2 cellular contexts compared by ENCODE assay signal in the genomic region with DNA sequence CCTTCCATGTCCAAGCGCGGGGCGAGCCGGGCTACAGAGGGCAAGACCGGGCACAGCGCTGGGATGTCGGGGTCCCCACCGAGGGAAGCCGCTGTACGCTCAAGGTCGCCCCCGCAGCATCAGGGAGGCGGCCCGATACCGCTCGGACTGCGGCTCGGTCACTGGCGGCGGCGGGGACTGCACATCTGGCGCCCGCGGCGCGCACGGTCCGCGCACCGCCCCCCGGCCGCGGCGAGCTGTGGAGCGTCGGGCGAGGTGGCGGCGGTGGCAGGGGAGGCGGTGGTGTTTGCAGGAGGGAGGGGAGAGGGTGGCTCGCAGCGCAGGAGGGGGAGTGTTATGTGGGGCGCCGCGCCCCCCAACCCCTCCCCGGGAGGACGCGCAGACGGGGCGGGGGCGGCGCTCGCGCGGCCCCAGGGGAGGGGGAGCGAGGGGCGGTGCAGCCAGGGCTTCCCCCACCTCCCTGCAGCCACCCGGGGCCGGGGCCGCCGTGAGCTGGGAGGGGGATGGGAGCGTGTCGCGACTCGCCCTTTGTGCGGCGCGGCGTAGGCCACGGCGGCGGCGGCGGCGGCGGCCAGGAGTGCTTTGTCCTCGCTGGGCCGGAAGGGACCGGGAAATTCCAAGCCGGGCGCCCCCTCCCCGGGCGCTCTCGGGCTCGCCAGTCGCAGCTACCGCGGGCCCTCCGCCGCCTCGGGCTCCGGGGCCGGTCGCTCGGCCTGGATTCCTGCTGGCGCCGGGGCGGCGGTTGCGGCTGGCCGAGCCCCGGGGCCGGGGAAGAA.
TF ChIP-seq lines count a peak whose summit lies in the region.

A gene (minus strand): TSS at position 309 of the 776 bp plus-strand sequence. CDS start 301 bp downstream, at position 8.

TF ChIP-seq in SK-N-SH, 30 proteins besides CTCF, POLR2A, EP300 and RAD21:
- TF ChIP-seq NRF1 (IDR thresholded peaks at IDR 0.05; ENCODE audit: low read depth, low read length) (no peak), RXRA (IDR thresholded peaks at IDR 0.05; ENCODE audit: borderline replicate concordance, low read depth) (no peak), TAF1 (IDR thresholded peaks at IDR 0.05; ENCODE audit: borderline replicate concordance, low read depth, low read length) (no peak), CHD2 (IDR thresholded peaks at IDR 0.05; ENCODE audit: low read length, partially characterized antibody) (no peak), MXI1 (IDR thresholded peaks at IDR 0.05; ENCODE audit: low read depth, low read length) (no peak), YY1 (IDR thresholded peaks at IDR 0.05; ENCODE audit: low read depth) (no peak), SIN3A (IDR thresholded peaks at IDR 0.05; ENCODE audit: borderline replicate concordance, low read depth, low read length) (no peak), JUND (IDR thresholded peaks at IDR 0.05) (no peak), RFX5 (IDR thresholded peaks at IDR 0.05; ENCODE audit: low read length) (no peak), FOXJ3 (CRISPR knock-in tag; IDR thresholded peaks at IDR 0.05) (no peak)
- TF ChIP-seq, protein P1, sequence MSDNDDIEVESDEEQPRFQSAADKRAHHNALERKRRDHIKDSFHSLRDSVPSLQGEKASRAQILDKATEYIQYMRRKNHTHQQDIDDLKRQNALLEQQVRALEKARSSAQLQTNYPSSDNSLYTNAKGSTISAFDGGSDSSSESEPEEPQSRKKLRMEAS (IDR thresholded peaks at IDR 0.05; ENCODE audit: low read depth), result no peak
- TF ChIP-seq, protein P2, sequence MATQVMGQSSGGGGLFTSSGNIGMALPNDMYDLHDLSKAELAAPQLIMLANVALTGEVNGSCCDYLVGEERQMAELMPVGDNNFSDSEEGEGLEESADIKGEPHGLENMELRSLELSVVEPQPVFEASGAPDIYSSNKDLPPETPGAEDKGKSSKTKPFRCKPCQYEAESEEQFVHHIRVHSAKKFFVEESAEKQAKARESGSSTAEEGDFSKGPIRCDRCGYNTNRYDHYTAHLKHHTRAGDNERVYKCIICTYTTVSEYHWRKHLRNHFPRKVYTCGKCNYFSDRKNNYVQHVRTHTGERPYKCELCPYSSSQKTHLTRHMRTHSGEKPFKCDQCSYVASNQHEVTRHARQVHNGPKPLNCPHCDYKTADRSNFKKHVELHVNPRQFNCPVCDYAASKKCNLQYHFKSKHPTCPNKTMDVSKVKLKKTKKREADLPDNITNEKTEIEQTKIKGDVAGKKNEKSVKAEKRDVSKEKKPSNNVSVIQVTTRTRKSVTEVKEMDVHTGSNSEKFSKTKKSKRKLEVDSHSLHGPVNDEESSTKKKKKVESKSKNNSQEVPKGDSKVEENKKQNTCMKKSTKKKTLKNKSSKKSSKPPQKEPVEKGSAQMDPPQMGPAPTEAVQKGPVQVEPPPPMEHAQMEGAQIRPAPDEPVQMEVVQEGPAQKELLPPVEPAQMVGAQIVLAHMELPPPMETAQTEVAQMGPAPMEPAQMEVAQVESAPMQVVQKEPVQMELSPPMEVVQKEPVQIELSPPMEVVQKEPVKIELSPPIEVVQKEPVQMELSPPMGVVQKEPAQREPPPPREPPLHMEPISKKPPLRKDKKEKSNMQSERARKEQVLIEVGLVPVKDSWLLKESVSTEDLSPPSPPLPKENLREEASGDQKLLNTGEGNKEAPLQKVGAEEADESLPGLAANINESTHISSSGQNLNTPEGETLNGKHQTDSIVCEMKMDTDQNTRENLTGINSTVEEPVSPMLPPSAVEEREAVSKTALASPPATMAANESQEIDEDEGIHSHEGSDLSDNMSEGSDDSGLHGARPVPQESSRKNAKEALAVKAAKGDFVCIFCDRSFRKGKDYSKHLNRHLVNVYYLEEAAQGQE (IDR thresholded peaks at IDR 0.05; ENCODE audit: low read depth, low read length), result no peak; the same call in 1 of the 2 replicates
- TF ChIP-seq, protein P3, sequence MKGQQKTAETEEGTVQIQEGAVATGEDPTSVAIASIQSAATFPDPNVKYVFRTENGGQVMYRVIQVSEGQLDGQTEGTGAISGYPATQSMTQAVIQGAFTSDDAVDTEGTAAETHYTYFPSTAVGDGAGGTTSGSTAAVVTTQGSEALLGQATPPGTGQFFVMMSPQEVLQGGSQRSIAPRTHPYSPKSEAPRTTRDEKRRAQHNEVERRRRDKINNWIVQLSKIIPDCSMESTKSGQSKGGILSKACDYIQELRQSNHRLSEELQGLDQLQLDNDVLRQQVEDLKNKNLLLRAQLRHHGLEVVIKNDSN (IDR thresholded peaks at IDR 0.05; ENCODE audit: borderline replicate concordance, low read depth), result no peak
- TF ChIP-seq, protein P4, sequence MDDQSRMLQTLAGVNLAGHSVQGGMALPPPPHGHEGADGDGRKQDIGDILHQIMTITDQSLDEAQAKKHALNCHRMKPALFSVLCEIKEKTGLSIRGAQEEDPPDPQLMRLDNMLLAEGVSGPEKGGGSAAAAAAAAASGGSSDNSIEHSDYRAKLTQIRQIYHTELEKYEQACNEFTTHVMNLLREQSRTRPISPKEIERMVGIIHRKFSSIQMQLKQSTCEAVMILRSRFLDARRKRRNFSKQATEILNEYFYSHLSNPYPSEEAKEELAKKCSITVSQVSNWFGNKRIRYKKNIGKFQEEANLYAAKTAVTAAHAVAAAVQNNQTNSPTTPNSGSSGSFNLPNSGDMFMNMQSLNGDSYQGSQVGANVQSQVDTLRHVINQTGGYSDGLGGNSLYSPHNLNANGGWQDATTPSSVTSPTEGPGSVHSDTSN (IDR thresholded peaks at IDR 0.05), result no peak; the same call in 1 of the 2 replicates

TF ChIP-seq in HepG2, 621 proteins besides CTCF, POLR2A, EP300 and RAD21 (continues in another document):
- TF ChIP-seq NR1H2 (CRISPR knock-in tag; IDR thresholded peaks at IDR 0.05; ENCODE audit: borderline replicate concordance, low read depth) (no peak), ARHGAP35 (CRISPR knock-in tag; IDR thresholded peaks at IDR 0.05; ENCODE audit: borderline replicate concordance) (no peak), ZNF383 (CRISPR knock-in tag; IDR thresholded peaks at IDR 0.05; ENCODE audit: borderline replicate concordance) (no peak), HNRNPLL (IDR thresholded peaks at IDR 0.05; ENCODE audit: low read depth, low read length, poor library complexity, severe bottlenecking) (peak; percentile 48), MAF1 (CRISPR knock-in tag; IDR thresholded peaks at IDR 0.05; ENCODE audit: borderline replicate concordance) (no peak), ZBTB1 (CRISPR knock-in tag; IDR thresholded peaks at IDR 0.05; ENCODE audit: borderline replicate concordance) (no peak), HES4 (CRISPR knock-in tag; IDR thresholded peaks at IDR 0.05; ENCODE audit: borderline replicate concordance) (peak; percentile 56; the same call in 1 of the 2 replicates), ZNF326 (CRISPR knock-in tag; IDR thresholded peaks at IDR 0.05; ENCODE audit: borderline replicate concordance) (no peak), HDAC1 (CRISPR knock-in tag; IDR thresholded peaks at IDR 0.05) (no peak; the same call in none of the 2 replicates), FOXM1 (CRISPR knock-in tag; IDR thresholded peaks at IDR 0.05) (no peak), SKI (IDR thresholded peaks at IDR 0.05; ENCODE audit: partially characterized antibody) (peak; percentile 23), ZNF598 (CRISPR knock-in tag; IDR thresholded peaks at IDR 0.05; ENCODE audit: borderline replicate concordance) (no peak), YEATS2 (CRISPR knock-in tag; IDR thresholded peaks at IDR 0.05; ENCODE audit: borderline replicate concordance) (no peak), NFE2L2 (IDR thresholded peaks at IDR 0.05; ENCODE audit: low read length) (no peak), SPEN (CRISPR knock-in tag; IDR thresholded peaks at IDR 0.05; ENCODE audit: low read depth) (no peak), RCOR2 (CRISPR knock-in tag; IDR thresholded peaks at IDR 0.05) (no peak), ZNF496 (CRISPR knock-in tag; IDR thresholded peaks at IDR 0.05; ENCODE audit: insufficient replicate concordance) (no peak), MIER2 (CRISPR knock-in tag; IDR thresholded peaks at IDR 0.05) (no peak), THAP11 (CRISPR knock-in tag; IDR thresholded peaks at IDR 0.05) (no peak), ZNF672 (CRISPR knock-in tag; IDR thresholded peaks at IDR 0.05) (no peak), ZNF652 (CRISPR knock-in tag; IDR thresholded peaks at IDR 0.05; ENCODE audit: borderline replicate concordance, low read depth) (no peak), ZNF619 (CRISPR knock-in tag; IDR thresholded peaks at IDR 0.05) (no peak), ZNF737 (CRISPR knock-in tag; IDR thresholded peaks at IDR 0.05; ENCODE audit: borderline replicate concordance) (no peak), SP5 (CRISPR knock-in tag; IDR thresholded peaks at IDR 0.05; ENCODE audit: borderline replicate concordance, low read depth) (no peak; the same call in 1 of the 2 replicates), KAT8 (CRISPR knock-in tag; IDR thresholded peaks at IDR 0.05) (no peak)
- TF ChIP-seq, protein P5, sequence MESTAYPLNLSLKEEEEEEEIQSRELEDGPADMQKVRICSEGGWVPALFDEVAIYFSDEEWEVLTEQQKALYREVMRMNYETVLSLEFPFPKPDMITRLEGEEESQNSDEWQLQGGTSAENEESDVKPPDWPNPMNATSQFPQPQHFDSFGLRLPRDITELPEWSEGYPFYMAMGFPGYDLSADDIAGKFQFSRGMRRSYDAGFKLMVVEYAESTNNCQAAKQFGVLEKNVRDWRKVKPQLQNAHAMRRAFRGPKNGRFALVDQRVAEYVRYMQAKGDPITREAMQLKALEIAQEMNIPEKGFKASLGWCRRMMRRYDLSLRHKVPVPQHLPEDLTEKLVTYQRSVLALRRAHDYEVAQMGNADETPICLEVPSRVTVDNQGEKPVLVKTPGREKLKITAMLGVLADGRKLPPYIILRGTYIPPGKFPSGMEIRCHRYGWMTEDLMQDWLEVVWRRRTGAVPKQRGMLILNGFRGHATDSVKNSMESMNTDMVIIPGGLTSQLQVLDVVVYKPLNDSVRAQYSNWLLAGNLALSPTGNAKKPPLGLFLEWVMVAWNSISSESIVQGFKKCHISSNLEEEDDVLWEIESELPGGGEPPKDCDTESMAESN (CRISPR knock-in tag; conservative IDR thresholded peaks at IDR 0.05), result no peak
- TF ChIP-seq, protein P6, sequence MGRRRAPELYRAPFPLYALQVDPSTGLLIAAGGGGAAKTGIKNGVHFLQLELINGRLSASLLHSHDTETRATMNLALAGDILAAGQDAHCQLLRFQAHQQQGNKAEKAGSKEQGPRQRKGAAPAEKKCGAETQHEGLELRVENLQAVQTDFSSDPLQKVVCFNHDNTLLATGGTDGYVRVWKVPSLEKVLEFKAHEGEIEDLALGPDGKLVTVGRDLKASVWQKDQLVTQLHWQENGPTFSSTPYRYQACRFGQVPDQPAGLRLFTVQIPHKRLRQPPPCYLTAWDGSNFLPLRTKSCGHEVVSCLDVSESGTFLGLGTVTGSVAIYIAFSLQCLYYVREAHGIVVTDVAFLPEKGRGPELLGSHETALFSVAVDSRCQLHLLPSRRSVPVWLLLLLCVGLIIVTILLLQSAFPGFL (CRISPR knock-in tag; IDR thresholded peaks at IDR 0.05), result no peak
- TF ChIP-seq, protein P7, sequence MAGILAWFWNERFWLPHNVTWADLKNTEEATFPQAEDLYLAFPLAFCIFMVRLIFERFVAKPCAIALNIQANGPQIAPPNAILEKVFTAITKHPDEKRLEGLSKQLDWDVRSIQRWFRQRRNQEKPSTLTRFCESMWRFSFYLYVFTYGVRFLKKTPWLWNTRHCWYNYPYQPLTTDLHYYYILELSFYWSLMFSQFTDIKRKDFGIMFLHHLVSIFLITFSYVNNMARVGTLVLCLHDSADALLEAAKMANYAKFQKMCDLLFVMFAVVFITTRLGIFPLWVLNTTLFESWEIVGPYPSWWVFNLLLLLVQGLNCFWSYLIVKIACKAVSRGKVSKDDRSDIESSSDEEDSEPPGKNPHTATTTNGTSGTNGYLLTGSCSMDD (CRISPR knock-in tag; IDR thresholded peaks at IDR 0.05), result no peak
- TF ChIP-seq, protein P8, sequence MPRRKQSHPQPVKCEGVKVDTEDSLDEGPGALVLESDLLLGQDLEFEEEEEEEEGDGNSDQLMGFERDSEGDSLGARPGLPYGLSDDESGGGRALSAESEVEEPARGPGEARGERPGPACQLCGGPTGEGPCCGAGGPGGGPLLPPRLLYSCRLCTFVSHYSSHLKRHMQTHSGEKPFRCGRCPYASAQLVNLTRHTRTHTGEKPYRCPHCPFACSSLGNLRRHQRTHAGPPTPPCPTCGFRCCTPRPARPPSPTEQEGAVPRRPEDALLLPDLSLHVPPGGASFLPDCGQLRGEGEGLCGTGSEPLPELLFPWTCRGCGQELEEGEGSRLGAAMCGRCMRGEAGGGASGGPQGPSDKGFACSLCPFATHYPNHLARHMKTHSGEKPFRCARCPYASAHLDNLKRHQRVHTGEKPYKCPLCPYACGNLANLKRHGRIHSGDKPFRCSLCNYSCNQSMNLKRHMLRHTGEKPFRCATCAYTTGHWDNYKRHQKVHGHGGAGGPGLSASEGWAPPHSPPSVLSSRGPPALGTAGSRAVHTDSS (CRISPR knock-in tag; conservative IDR thresholded peaks at IDR 0.05), result no peak
- TF ChIP-seq, protein P9, sequence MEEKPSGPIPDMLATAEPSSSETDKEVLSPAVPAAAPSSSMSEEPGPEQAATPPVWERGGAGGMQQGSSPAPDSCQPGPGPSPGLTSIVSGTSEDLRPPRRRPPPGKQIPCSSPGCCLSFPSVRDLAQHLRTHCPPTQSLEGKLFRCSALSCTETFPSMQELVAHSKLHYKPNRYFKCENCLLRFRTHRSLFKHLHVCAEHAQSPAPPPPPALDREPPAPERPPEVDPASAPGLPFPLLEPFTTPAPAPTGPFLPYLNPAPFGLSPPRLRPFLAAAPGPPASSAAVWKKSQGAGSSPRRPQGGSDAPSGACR (CRISPR knock-in tag; IDR thresholded peaks at IDR 0.05), result no peak
- TF ChIP-seq, protein P1 (IDR thresholded peaks at IDR 0.05), result peak; percentile 44; the same call in 1 of the 2 replicates
- TF ChIP-seq, protein P10, sequence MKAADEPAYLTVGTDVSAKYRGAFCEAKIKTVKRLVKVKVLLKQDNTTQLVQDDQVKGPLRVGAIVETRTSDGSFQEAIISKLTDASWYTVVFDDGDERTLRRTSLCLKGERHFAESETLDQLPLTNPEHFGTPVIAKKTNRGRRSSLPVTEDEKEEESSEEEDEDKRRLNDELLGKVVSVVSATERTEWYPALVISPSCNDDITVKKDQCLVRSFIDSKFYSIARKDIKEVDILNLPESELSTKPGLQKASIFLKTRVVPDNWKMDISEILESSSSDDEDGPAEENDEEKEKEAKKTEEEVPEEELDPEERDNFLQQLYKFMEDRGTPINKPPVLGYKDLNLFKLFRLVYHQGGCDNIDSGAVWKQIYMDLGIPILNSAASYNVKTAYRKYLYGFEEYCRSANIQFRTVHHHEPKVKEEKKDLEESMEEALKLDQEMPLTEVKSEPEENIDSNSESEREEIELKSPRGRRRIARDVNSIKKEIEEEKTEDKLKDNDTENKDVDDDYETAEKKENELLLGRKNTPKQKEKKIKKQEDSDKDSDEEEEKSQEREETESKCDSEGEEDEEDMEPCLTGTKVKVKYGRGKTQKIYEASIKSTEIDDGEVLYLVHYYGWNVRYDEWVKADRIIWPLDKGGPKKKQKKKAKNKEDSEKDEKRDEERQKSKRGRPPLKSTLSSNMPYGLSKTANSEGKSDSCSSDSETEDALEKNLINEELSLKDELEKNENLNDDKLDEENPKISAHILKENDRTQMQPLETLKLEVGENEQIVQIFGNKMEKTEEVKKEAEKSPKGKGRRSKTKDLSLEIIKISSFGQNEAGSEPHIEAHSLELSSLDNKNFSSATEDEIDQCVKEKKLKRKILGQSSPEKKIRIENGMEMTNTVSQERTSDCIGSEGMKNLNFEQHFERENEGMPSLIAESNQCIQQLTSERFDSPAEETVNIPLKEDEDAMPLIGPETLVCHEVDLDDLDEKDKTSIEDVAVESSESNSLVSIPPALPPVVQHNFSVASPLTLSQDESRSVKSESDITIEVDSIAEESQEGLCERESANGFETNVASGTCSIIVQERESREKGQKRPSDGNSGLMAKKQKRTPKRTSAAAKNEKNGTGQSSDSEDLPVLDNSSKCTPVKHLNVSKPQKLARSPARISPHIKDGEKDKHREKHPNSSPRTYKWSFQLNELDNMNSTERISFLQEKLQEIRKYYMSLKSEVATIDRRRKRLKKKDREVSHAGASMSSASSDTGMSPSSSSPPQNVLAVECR (CRISPR knock-in tag; IDR thresholded peaks at IDR 0.05; ENCODE audit: borderline replicate concordance), result no peak
